ENCODE assay signal across 24 cellular contexts in the genomic region with DNA sequence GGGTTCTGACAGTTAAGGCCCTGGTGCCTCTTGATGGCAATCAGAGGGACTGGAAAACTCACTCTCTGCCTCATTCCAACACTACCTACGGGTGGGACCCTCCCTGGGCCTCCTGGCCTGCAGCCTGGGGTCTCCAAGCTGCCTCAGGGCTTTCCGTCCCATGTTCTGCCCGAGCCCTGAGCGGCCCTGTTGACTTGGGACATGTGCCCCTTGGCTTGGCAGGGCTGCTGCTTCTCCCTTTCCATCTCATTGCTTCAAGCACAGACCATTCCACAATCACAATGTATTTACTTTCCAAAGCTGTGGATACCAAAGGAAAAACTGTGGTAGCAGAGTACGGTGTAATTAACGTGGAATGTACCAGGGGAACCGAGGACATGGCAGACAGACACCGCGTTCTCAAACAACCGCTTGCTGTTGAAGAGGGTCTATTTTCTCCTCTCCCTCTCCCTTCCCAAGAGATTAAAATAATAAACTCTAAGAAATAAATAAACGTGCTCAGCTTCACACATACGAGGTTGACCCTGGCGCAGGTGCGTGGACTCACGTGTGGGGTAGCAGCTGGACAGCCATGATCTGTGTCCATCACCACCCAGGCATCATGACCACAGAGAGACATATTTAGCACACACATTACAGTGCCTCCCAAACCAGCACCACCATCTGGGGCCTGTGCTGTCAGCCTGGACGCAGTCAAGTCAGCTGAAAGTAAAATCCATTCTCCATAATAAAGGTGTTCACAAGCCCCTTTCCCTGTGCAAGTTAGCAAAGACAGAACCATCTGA.
DNase-seq lines count a peak whose midpoint lies in the region; ATAC-seq and TF ChIP-seq lines count a peak whose summit lies in the region.
"Had no signal": no experiment of that assay in that cellular context is flagged by ENCODE, and none has a peak within 500 bp of the region (broad histone marks: within the 10 kb centered on the region; RNA-seq: fewer than 3 reads in every experiment).

No MANE protein-coding gene starts in this region.

- H3K36me3 ChIP-seq in right atrium auricular region (no peaks in the 10 kb centered on the region), neutrophil (no peaks in the 10 kb centered on the region), upper lobe of right lung (no peaks in the 10 kb centered on the region), hepatocyte (replicated peaks; ENCODE audit: insufficient read depth, low read depth) (no peaks in the 10 kb centered on the region)
- H3K36me3 ChIP-seq: gastrocnemius medialis, stomach, thyroid gland had no signal

- 95% methylated on average over 16 of the region's 16 CpGs for WGBS in hepatocyte (ENCODE audit: low lambda C conversion rate, missing lambda C conversion rate)

- H3K27me3 ChIP-seq in right atrium auricular region (no peaks in the 10 kb centered on the region), neutrophil (no peaks in the 10 kb centered on the region), upper lobe of right lung (no peaks in the 10 kb centered on the region), hepatocyte (no peaks in the 10 kb centered on the region)
- H3K27me3 ChIP-seq: gastrocnemius medialis, stomach, thyroid gland had no signal

- H3K4me2 ChIP-seq in hepatocyte, result no peak overlapping the region
- H3K4me2 ChIP-seq: SK-N-SH had no signal

- intact Hi-C loops in Right ventricle myocardium superior (cut with DNase I) (no loop called here), left cardiac atrium (cut with DNase I) (no loop called here), upper lobe of right lung (cut with DNase I) (no loop called here)

- no peaks in the 10 kb centered on the region for H4K20me1 ChIP-seq in hepatocyte (ENCODE audit: insufficient read depth, poor library complexity, severe bottlenecking)

- H3K27ac ChIP-seq in right atrium auricular region (peak overlapping the region in 1 of 2 donors; percentile 33), neutrophil (peak overlapping the region; percentile 97), upper lobe of right lung (peak overlapping the region; percentile 2), hepatocyte (no peak overlapping the region)
- H3K27ac ChIP-seq: coronary artery, gastrocnemius medialis, stomach, thyroid gland had no signal

- no peaks in the 10 kb centered on the region for H3K79me2 ChIP-seq in hepatocyte

- peaks cover 0 to 41% of the 10 kb centered on the region in 2 donors for H3K4me1 ChIP-seq in right atrium auricular region
- H3K4me1 ChIP-seq in neutrophil (ENCODE audit: control insufficient read depth in 1 of 2, insufficient read depth in 1 of 2, low read depth in 1 of 2, low read length in 1 of 2), result peaks cover 73 to 83% of the 10 kb centered on the region in 2 experiments
- peaks cover 13% of the 10 kb centered on the region for H3K4me1 ChIP-seq in upper lobe of right lung
- H3K4me1 ChIP-seq in hepatocyte (ENCODE audit: insufficient read depth), result peaks cover 22% of the 10 kb centered on the region

- ATAC-seq in Right ventricle myocardium superior (ENCODE audit: poor library complexity) (no peak), left cardiac atrium (no peak), upper lobe of right lung (no peak)
- ATAC-seq: activated T-cell treated with anti-CD3 and anti-CD28 coated beads, Interleukin-2, amount 50 U/mL, for 4 hours; esophagus mucosa; gastrocnemius medialis; left lobe of liver had no signal

- H3K4me3 ChIP-seq in right atrium auricular region (no peak overlapping the region), neutrophil (ENCODE audit: low read depth in 1 of 2, low read length in 1 of 2) (no peak overlapping the region), upper lobe of right lung (no peak overlapping the region), hepatocyte (no peak overlapping the region)
- H3K4me3 ChIP-seq: coronary artery, gastrocnemius medialis, stomach, thyroid gland had no signal

- no peaks in the 10 kb centered on the region for H3K9me2 ChIP-seq in hepatocyte (replicated peaks; ENCODE audit: insufficient read depth)
- H3K9me2 ChIP-seq: SK-N-SH had no signal

- TF ChIP-seq CTCF in right atrium auricular region (IDR thresholded peaks at IDR 0.05), result no peak
- no peak for TF ChIP-seq CTCF in neutrophil (IDR thresholded peaks at IDR 0.05)
- TF ChIP-seq CTCF in upper lobe of right lung (IDR thresholded peaks at IDR 0.05), result no peak
- no peak for TF ChIP-seq CTCF in hepatocyte (IDR thresholded peaks at IDR 0.05; ENCODE audit: poor library complexity)

- no peak overlapping the region for H2AFZ ChIP-seq in hepatocyte

- DNase-seq in Right ventricle myocardium superior (peak; percentile 25), right atrium auricular region (ENCODE audit: low spot score) (no peak), left cardiac atrium (peak; percentile 23), upper lobe of right lung (peak; percentile 37), hepatocyte (ENCODE audit: low spot score) (no peak)
- no peak for DNase-seq in activated T-cell treated with anti-CD3 and anti-CD28 coated beads, Interleukin-2, amount 50 U/mL, for 1 hour
- no peak for DNase-seq in activated CD4-positive, CD25-positive, alpha-beta regulatory T cell (lab: John Stamatoyannopoulos, UW)
- DNase-seq: activated CD4-positive, alpha-beta T cell treated with anti-CD3 and anti-CD28 coated beads for 48 hours; activated T-cell treated with anti-CD3 and anti-CD28 coated beads, Interleukin-2, amount 50 U/mL, for 4 hours; AML-193; COR-L47; gastrocnemius medialis; hypothalamus; immature natural killer cell; NCI-H1417; NCI-H2029 treated with DMSO at 0.1 percent for 48 hours; SK-N-SH; stomach; T-helper 2 cell; thyroid gland had no signal

- H3K9me3 ChIP-seq in right atrium auricular region, result no peaks in the 10 kb centered on the region
- no peaks in the 10 kb centered on the region for H3K9me3 ChIP-seq in neutrophil
- H3K9me3 ChIP-seq in upper lobe of right lung, result no peaks in the 10 kb centered on the region
- no peaks in the 10 kb centered on the region for H3K9me3 ChIP-seq in hepatocyte (ENCODE audit: low read depth)
- H3K9me3 ChIP-seq: gastrocnemius medialis, SK-N-SH, stomach, thyroid gland had no signal

Comparison
In these comparisons a context has a peak if more than half of its experiments do, and no peak if none do; other contexts are left out.
1. DNase-seq: peak in Right ventricle myocardium superior (single experiment), left cardiac atrium (single experiment) and upper lobe of right lung (single experiment); none in right atrium auricular region (single experiment), activated T-cell treated with anti-CD3 and anti-CD28 coated beads, Interleukin-2, amount 50 U/mL, for 1 hour (single experiment), activated CD4-positive, CD25-positive, alpha-beta regulatory T cell (0 of 4) and hepatocyte (single experiment).